ENCODE assay signal across 9 cellular contexts in genomic region chr14:81164167-81164774, GRCh38. TPM values are rescaled to one million over a fixed set of nuclear protein-coding genes. Genes with fewer than 3 reads are reported as not detected.
A peak's percentile ranks its signal among the peaks of the same experiment; 100 is the strongest.
DNase-seq lines count a peak whose midpoint lies in the region; ATAC-seq and TF ChIP-seq lines count a peak whose summit lies in the region.
"Had no signal": no experiment of that assay in that cellular context is flagged by ENCODE, and none has a peak within 500 bp of the region (broad histone marks: within the 10 kb centered on the region; RNA-seq: fewer than 3 reads in every experiment).

No MANE protein-coding gene starts in this region.

- intact Hi-C loops in activated CD4-positive, alpha-beta T cell treated with anti-CD3 and anti-CD28 coated beads for 36 hours (cut with DNase I, micrococcal nuclease) = loop anchor here (1.0 to 10.0 kb wide), 3 partner anchors 168 to 1109 kb away; no protein-coding TSS in a partner anchor

- peak; percentile 93 for TF ChIP-seq CTCF in epithelial cell of esophagus (IDR thresholded peaks at IDR 0.05; ENCODE audit: insufficient read depth, low read depth, low read length, missing control alignments)

- H3K9me3 Mint-ChIP-seq in activated CD4-positive, alpha-beta T cell treated with anti-CD3 and anti-CD28 coated beads for 36 hours (ENCODE audit: low read depth) = no peaks in the 10 kb centered on the region
- peaks cover 2% of the 10 kb centered on the region for H3K9me3 Mint-ChIP-seq in natural killer cell treated with Interleukin-12 subunit alpha and Interleukin-12 subunit beta and Interleukin-15 and Interleukin-18, amount 100 ng/mL, for 72 hours
- H3K9me3 Mint-ChIP-seq: activated naive CD4-positive, alpha-beta T cell treated with anti-CD3 and anti-CD28 coated beads, Interleukin-2, amount 50 U/mL, for 24 hours had no signal

- H3K4me3 ChIP-seq in epithelial cell of esophagus (ENCODE audit: low read length) = no peak overlapping the region

- CTCF ChIA-PET in activated CD4-positive, alpha-beta T cell treated with anti-CD3 and anti-CD28 coated beads for 36 hours (lab: Charles Lee) = interaction anchor here (1.0 to 5.3 kb wide), 14 partner anchors 8 to 578 kb away, joined by 3 to 28 read pairs (median 4); partner anchors contain the start of gene TSHR

- ATAC-seq in GM19397 (IDR thresholded peaks at IDR 0.05; ENCODE audit: unreplicated experiment) (peak; percentile 83), HG03354 (IDR thresholded peaks at IDR 0.05; ENCODE audit: poor library complexity, severe bottlenecking, unreplicated experiment) (peak; percentile 90)
- peak; percentile 100 for ATAC-seq in activated CD4-positive, alpha-beta T cell treated with anti-CD3 and anti-CD28 coated beads for 36 hours
- peak; percentile 77 to 94 for ATAC-seq in natural killer cell treated with Interleukin-12 subunit alpha and Interleukin-12 subunit beta and Interleukin-15 and Interleukin-18, amount 100 ng/mL, for 72 hours

- H3K4me3 Mint-ChIP-seq in activated CD4-positive, alpha-beta T cell treated with anti-CD3 and anti-CD28 coated beads for 36 hours = no peak overlapping the region
- H3K4me3 Mint-ChIP-seq in natural killer cell treated with Interleukin-12 subunit alpha and Interleukin-12 subunit beta and Interleukin-15 and Interleukin-18, amount 100 ng/mL, for 72 hours = no peak overlapping the region
- H3K4me3 Mint-ChIP-seq: activated naive CD4-positive, alpha-beta T cell treated with anti-CD3 and anti-CD28 coated beads, Interleukin-2, amount 50 U/mL, for 24 hours had no signal

- POLR2A ChIA-PET in activated CD4-positive, alpha-beta T cell treated with anti-CD3 and anti-CD28 coated beads for 36 hours (lab: Charles Lee) = interaction anchor here (0.6 kb wide), 1 partner anchor 23 kb away, joined by 6 read pairs; no protein-coding TSS in a partner anchor

- H3K27me3 Mint-ChIP-seq in activated CD4-positive, alpha-beta T cell treated with anti-CD3 and anti-CD28 coated beads for 36 hours = no peaks in the 10 kb centered on the region
- H3K27me3 Mint-ChIP-seq in natural killer cell treated with Interleukin-12 subunit alpha and Interleukin-12 subunit beta and Interleukin-15 and Interleukin-18, amount 100 ng/mL, for 72 hours = peaks cover 0 to 2% of the 10 kb centered on the region in 2 donors
- H3K27me3 Mint-ChIP-seq: activated naive CD4-positive, alpha-beta T cell treated with anti-CD3 and anti-CD28 coated beads, Interleukin-2, amount 50 U/mL, for 24 hours had no signal

- peaks cover 20% of the 10 kb centered on the region for H3K4me1 Mint-ChIP-seq in activated CD4-positive, alpha-beta T cell treated with anti-CD3 and anti-CD28 coated beads for 36 hours
- peaks cover 2 to 9% of the 10 kb centered on the region in 2 donors for H3K4me1 Mint-ChIP-seq in natural killer cell treated with Interleukin-12 subunit alpha and Interleukin-12 subunit beta and Interleukin-15 and Interleukin-18, amount 100 ng/mL, for 72 hours (ENCODE audit: low read depth in 2 of 2)

- no peaks in the 10 kb centered on the region for H3K36me3 Mint-ChIP-seq in activated CD4-positive, alpha-beta T cell treated with anti-CD3 and anti-CD28 coated beads for 36 hours (ENCODE audit: low read depth)
- H3K36me3 Mint-ChIP-seq in natural killer cell treated with Interleukin-12 subunit alpha and Interleukin-12 subunit beta and Interleukin-15 and Interleukin-18, amount 100 ng/mL, for 72 hours = no peaks in the 10 kb centered on the region

- DNase-seq in DMS 273 treated with DMSO at 0.1 percent for 48 hours (lab: John Stamatoyannopoulos, UW) (peak; percentile 56), NCI-H2196 treated with DMSO at 0.1 percent for 48 hours (lab: John Stamatoyannopoulos, UW; ENCODE audit: unreplicated experiment) (peak; percentile 37), epithelial cell of esophagus (ENCODE audit: low read depth) (peak; percentile 94), ureter (ENCODE audit: low spot score) (peak; percentile 51)
- peak; percentile 83 for DNase-seq in activated CD4-positive, alpha-beta T cell treated with anti-CD3 and anti-CD28 coated beads for 36 hours
- DNase-seq in natural killer cell treated with Interleukin-12 subunit alpha and Interleukin-12 subunit beta and Interleukin-15 and Interleukin-18, amount 100 ng/mL, for 72 hours (ENCODE audit: low spot score) = no peak

- H3K27ac Mint-ChIP-seq in activated CD4-positive, alpha-beta T cell treated with anti-CD3 and anti-CD28 coated beads for 36 hours = peak overlapping the region; percentile 38
- no peak overlapping the region for H3K27ac Mint-ChIP-seq in natural killer cell treated with Interleukin-12 subunit alpha and Interleukin-12 subunit beta and Interleukin-15 and Interleukin-18, amount 100 ng/mL, for 72 hours

RNA-seq across cellular contexts. Expression of gene GTF2A1, which starts 56.5 kb away (rescaled TPM):
- 10 to 100 TPM; 40.3 to 57.8 TPM for total RNA-seq in activated CD4-positive, alpha-beta T cell treated with anti-CD3 and anti-CD28 coated beads for 36 hours
- total RNA-seq in natural killer cell treated with Interleukin-12 subunit alpha and Interleukin-12 subunit beta and Interleukin-15 and Interleukin-18, amount 100 ng/mL, for 72 hours = 10 to 100 TPM; 17.2 to 31.5 TPM
- total RNA-seq in ureter = 33.9 TPM
